30 cellular contexts compared by ENCODE assay signal in genomic region chr11:40337118-40337517, GRCh38.
DNase-seq lines count a peak whose midpoint lies in the region; ATAC-seq, FAIRE-seq and TF ChIP-seq lines count a peak whose summit lies in the region.
"Had no signal": no experiment of that assay in that cellular context is flagged by ENCODE, and none has a peak within 500 bp of the region (broad histone marks: within the 10 kb centered on the region; RNA-seq: fewer than 3 reads in every experiment).

No MANE protein-coding gene starts in this region.

- H4K91ac ChIP-seq in H9 (ENCODE audit: insufficient read length, low read depth, low read length): no peak overlapping the region

- H3K14ac ChIP-seq in H9 (ENCODE audit: insufficient read depth, low read length): no peak overlapping the region

- H3K4me3 ChIP-seq in RWPE2 (ENCODE audit: severe bottlenecking): no peak overlapping the region
- no peak overlapping the region for H3K4me3 ChIP-seq in cardiac fibroblast (replicated peaks in 1 of 2; ENCODE audit: low read depth in 2 of 2, low read length in 2 of 2)
- H3K4me3 ChIP-seq in osteoblast (ENCODE audit: insufficient read depth, low read length): no peak overlapping the region
- H3K4me3 ChIP-seq: MG63, stomach, thyroid gland, vagina had no signal

- no peak overlapping the region for H2BK120ac ChIP-seq in H9 (ENCODE audit: low read depth, low read length, poor library complexity, severe bottlenecking)

- no peaks in the 10 kb centered on the region for H3K79me2 ChIP-seq in H9 (ENCODE audit: insufficient read depth, low read length)
- H3K79me2 ChIP-seq in osteoblast (ENCODE audit: insufficient read depth, low read length): no peaks in the 10 kb centered on the region

- H3K27me3 ChIP-seq in H9 (ENCODE audit: insufficient read depth, low read length) (no peaks in the 10 kb centered on the region), RWPE2 (ENCODE audit: insufficient read depth, poor library complexity, severe bottlenecking) (no peaks in the 10 kb centered on the region), osteoblast (ENCODE audit: insufficient read depth, low read length) (no peaks in the 10 kb centered on the region)
- H3K27me3 ChIP-seq: MG63, stomach, thyroid gland, vagina had no signal

- no peak for FAIRE-seq in HTR-8/SVneo (lab: Jason Lieb, UNC)
- FAIRE-seq: GM12892, keratinocyte, small intestine had no signal

- H4K8ac ChIP-seq in H9 (replicated peaks; ENCODE audit: insufficient read length, low read depth, low read length): no peak overlapping the region

- H3K9me3 ChIP-seq in H9 (ENCODE audit: control insufficient read depth, low read depth, low read length) (no peaks in the 10 kb centered on the region), RWPE2 (ENCODE audit: severe bottlenecking) (peaks cover 3% of the 10 kb centered on the region), osteoblast (ENCODE audit: low read depth, low read length) (no peaks in the 10 kb centered on the region)
- H3K9me3 ChIP-seq: MG63, stomach, thyroid gland, vagina had no signal

- TF ChIP-seq CTCF in H9 (conservative IDR thresholded peaks at IDR 0.05): no peak
- TF ChIP-seq CTCF in RWPE2 (IDR thresholded peaks at IDR 0.05; ENCODE audit: poor library complexity, severe bottlenecking): no peak
- TF ChIP-seq CTCF in cardiac fibroblast (IDR thresholded peaks at IDR 0.05; ENCODE audit: low read depth, low read length): no peak
- TF ChIP-seq CTCF in osteoblast (IDR thresholded peaks at IDR 0.05; ENCODE audit: extremely low read depth, low read depth, low read length): no peak

- no peaks in the 10 kb centered on the region for H3K27me3 Mint-ChIP-seq in H9 (ENCODE audit: low read depth)
- H3K27me3 Mint-ChIP-seq: naive thymus-derived CD8-positive, alpha-beta T cell had no signal

- no peak overlapping the region for H2BK12ac ChIP-seq in H9 (ENCODE audit: insufficient read length, low read depth, low read length)

- no peak overlapping the region for H2BK15ac ChIP-seq in H9 (ENCODE audit: low read depth, low read length)

- no peak overlapping the region for H3T11ph ChIP-seq in H9 (ENCODE audit: low read length)

- H3K56ac ChIP-seq in H9 (ENCODE audit: insufficient read length, low read depth, low read length): no peak overlapping the region

- no peaks in the 10 kb centered on the region for H4K20me1 ChIP-seq in H9 (ENCODE audit: control insufficient read depth, insufficient read depth, insufficient read length)
- H4K20me1 ChIP-seq in osteoblast (ENCODE audit: insufficient read depth, low read length): no peaks in the 10 kb centered on the region

- no peaks in the 10 kb centered on the region for H3K79me1 ChIP-seq in H9 (ENCODE audit: insufficient read depth, low read depth, low read length, poor library complexity, severe bottlenecking)

- no peak overlapping the region for H2BK20ac ChIP-seq in H9 (ENCODE audit: low read depth, low read length, poor library complexity, severe bottlenecking)

- no peak overlapping the region for H2AK5ac ChIP-seq in H9 (ENCODE audit: insufficient read length, low read length)

- H3K27ac ChIP-seq in H9 (ENCODE audit: insufficient read length, low read depth, low read length) (no peak overlapping the region), RWPE2 (ENCODE audit: poor library complexity, severe bottlenecking) (no peak overlapping the region), osteoblast (ENCODE audit: low read depth, low read length) (no peak overlapping the region)
- H3K27ac ChIP-seq: C4-2B, stomach, thyroid gland, vagina had no signal

- H3K36me3 ChIP-seq in RWPE2 (ENCODE audit: low read depth): no peaks in the 10 kb centered on the region
- H3K36me3 ChIP-seq in osteoblast (ENCODE audit: insufficient read depth, low read length): no peaks in the 10 kb centered on the region
- H3K36me3 ChIP-seq: MG63, stomach, thyroid gland, vagina had no signal

- no peaks in the 10 kb centered on the region for H3K9me3 Mint-ChIP-seq in H9
- H3K9me3 Mint-ChIP-seq: WTC11 had no signal

- no peak overlapping the region for H3K4ac ChIP-seq in H9 (ENCODE audit: low read depth, low read length)

- H3K36me3 Mint-ChIP-seq in H9 (ENCODE audit: insufficient read depth in 1 of 3, low read depth in 3 of 3): no peaks in the 10 kb centered on the region
- H3K36me3 Mint-ChIP-seq: WTC11 had no signal

- no peak overlapping the region for H2BK5ac ChIP-seq in H9 (ENCODE audit: insufficient read length, low read length)

- H3K4me3 Mint-ChIP-seq in H9: no peak overlapping the region
- H3K4me3 Mint-ChIP-seq: naive thymus-derived CD8-positive, alpha-beta T cell; WTC11 had no signal

- H3K9ac ChIP-seq in H9 (ENCODE audit: extremely low read depth, insufficient read length, low read length): no peak overlapping the region

- no peak overlapping the region for H4K5ac ChIP-seq in H9 (ENCODE audit: insufficient read length, low read depth, low read length)

- no peak overlapping the region for H3K27ac Mint-ChIP-seq in H9
- H3K27ac Mint-ChIP-seq: naive thymus-derived CD8-positive, alpha-beta T cell; WTC11 had no signal

- peaks cover 0 to 6% of the 10 kb centered on the region in 2 experiments; a peak in 1 of 4 replicates for H3K4me1 Mint-ChIP-seq in H9
- H3K4me1 Mint-ChIP-seq: naive thymus-derived CD8-positive, alpha-beta T cell had no signal

- no peak overlapping the region for H3K4me2 ChIP-seq in H9 (ENCODE audit: insufficient read depth, insufficient read length, low read length)
- peak overlapping the region; percentile 23 for H3K4me2 ChIP-seq in osteoblast (ENCODE audit: insufficient read depth, low read length)

- H3K23ac ChIP-seq in H9 (ENCODE audit: insufficient read length, low read depth, low read length): no peak overlapping the region

- DNase-seq in H9: no peak
- DNase-seq in RWPE2 (ENCODE audit: low spot score): no peak
- peak; percentile 2 to 5 for DNase-seq in cardiac fibroblast (ENCODE audit: low read depth in 2 of 2)
- no peak for DNase-seq in osteoblast (ENCODE audit: insufficient read length, low spot score, missing footprints)
- no peak for DNase-seq in stimulated activated CD4-positive, alpha-beta T cell treated with anti-CD3 and anti-CD28 coated beads, Interleukin-4, amount 100 ng/mL, for 24 hours
- DNase-seq in NCI-H2171 (lab: John Stamatoyannopoulos, UW): no peak
- DNase-seq in sciatic nerve (ENCODE audit: low spot score): no peak
- DNase-seq in HTR-8/SVneo (ENCODE audit: insufficient read length, low spot score): no peak
- DNase-seq: activated CD4-positive, alpha-beta T cell treated with anti-CD3 and anti-CD28 coated beads, Interleukin-2, amount 50 U/mL, for 1 hour; activated naive CD4-positive, alpha-beta T cell treated with anti-CD3 and anti-CD28 coated beads, Interleukin-2, amount 50 U/mL, for 16 hours; anterior cingulate cortex; Calu3; KBM-7; MG63; naive thymus-derived CD8-positive, alpha-beta T cell; NCI-H1417; NCI-H2081 treated with DMSO at 0.1 percent for 48 hours; NCI-H446; NCI-H82; occipital lobe; SHP77; small intestine; stimulated activated CD4-positive, alpha-beta T cell treated with anti-CD3 and anti-CD28 coated beads, Interleukin-1b, Interleukin-23, amount 100 ng/mL, for 48 hours; stomach; thyroid gland had no signal

- H3K4me1 ChIP-seq in H9 (ENCODE audit: insufficient read depth, low read length): no peaks in the 10 kb centered on the region; the same call in 1 of the 2 replicates
- peaks cover 8% of the 10 kb centered on the region for H3K4me1 ChIP-seq in RWPE2 (ENCODE audit: insufficient read depth, poor library complexity, severe bottlenecking)
- no peaks in the 10 kb centered on the region for H3K4me1 ChIP-seq in osteoblast (ENCODE audit: insufficient read depth, low read length)
- H3K4me1 ChIP-seq: stomach, thyroid gland, vagina had no signal

- intact Hi-C loops in sciatic nerve (cut with DNase I): no loop called here

- peak overlapping the region; percentile 56 for H2AFZ ChIP-seq in H9 (ENCODE audit: low read length)
- H2AFZ ChIP-seq in osteoblast (ENCODE audit: low read length): peak overlapping the region; percentile 62

- H3K18ac ChIP-seq in H9 (ENCODE audit: insufficient read length, low read depth, low read length): no peak overlapping the region

- H3K23me2 ChIP-seq in H9 (ENCODE audit: insufficient read length, low read depth, low read length, poor library complexity, severe bottlenecking): no peaks in the 10 kb centered on the region

- ATAC-seq in RWPE2 (ENCODE audit: low read depth): peak; percentile 55; the same call in 2 of the 3 replicates
- ATAC-seq in sciatic nerve: no peak
- ATAC-seq: naive thymus-derived CD8-positive, alpha-beta T cell; WTC11 had no signal

- WGBS in H9 (ENCODE audit: extremely low coverage, insufficient read length, low lambda C conversion rate): no CpG with 5 or more reads among the region's 3 CpGs

Comparison
In these comparisons a context has a peak if more than half of its experiments do, and no peak if none do; other contexts are left out.
1. DNase-seq: peak in cardiac fibroblast (2 of 2); none in H9 (single experiment), RWPE2 (single experiment), osteoblast (single experiment), stimulated activated CD4-positive, alpha-beta T cell treated with anti-CD3 and anti-CD28 coated beads, Interleukin-4, amount 100 ng/mL, for 24 hours (single experiment), NCI-H2171 (single experiment), sciatic nerve (single experiment) and HTR-8/SVneo (single experiment).